ENCODE assay signal across 20 cellular contexts in the genomic region with DNA sequence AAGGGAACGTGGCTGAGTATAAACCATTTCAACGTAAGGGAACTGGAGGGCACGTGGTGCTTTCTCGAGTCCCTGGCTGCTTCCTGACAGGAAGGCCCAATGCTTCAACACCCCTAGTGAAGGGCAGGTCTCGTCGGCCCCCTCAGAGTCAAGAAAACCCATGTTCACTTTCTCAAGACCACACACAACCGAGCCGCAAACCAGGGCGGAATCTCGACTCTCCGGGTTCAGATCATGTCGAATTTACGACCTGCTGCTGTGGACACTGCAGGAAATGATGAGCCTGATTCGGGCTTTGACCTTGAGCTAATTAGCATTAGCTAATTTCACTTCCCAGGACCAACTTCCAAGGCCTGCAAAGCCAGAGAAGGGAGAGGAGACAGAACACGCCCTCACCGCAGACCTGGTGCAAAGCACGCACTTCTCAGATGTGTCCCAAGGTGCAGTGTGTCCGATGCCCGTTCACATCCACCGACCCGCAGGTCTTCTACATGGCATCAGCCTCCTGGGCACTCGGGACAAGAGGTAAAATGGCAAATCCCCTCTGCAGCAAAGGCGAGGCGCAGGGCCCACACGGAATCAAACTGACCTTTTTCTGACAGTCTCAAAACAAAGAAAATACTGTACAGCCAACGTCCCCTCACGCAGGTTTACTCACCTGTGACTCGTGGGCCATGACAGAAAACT.
"Had no signal": no experiment of that assay in that cellular context is flagged by ENCODE, and none has a peak within 500 bp of the region (broad histone marks: within the 10 kb centered on the region; RNA-seq: fewer than 3 reads in every experiment).

No MANE protein-coding gene starts in this region.

- H3K4me3 ChIP-seq: coronary artery, mucosa of descending colon, ovary, prostate gland, tibial artery, upper lobe of left lung had no signal

- H3K36me3 ChIP-seq: ovary, prostate gland, tibial artery, upper lobe of left lung had no signal

- H3K9me3 ChIP-seq: mucosa of descending colon, ovary, prostate gland, tibial artery, upper lobe of left lung had no signal

- H3K9me3 Mint-ChIP-seq: endodermal cell; natural killer cell; neural crest cell; stimulated activated effector memory CD8-positive, alpha-beta T cell treated with anti-CD3 and anti-CD28 coated beads, Interleukin-12 subunit alpha, Interleukin-12 subunit beta, amount 100 ng/mL, for 72 hours had no signal

- H3K27ac ChIP-seq: foreskin keratinocyte, ovary, prostate gland, upper lobe of left lung had no signal

- H3K27me3 ChIP-seq: foreskin keratinocyte, ovary, tibial artery, upper lobe of left lung had no signal

- H3K27ac Mint-ChIP-seq: natural killer cell; stimulated activated effector memory CD8-positive, alpha-beta T cell treated with anti-CD3 and anti-CD28 coated beads, Interleukin-12 subunit alpha, Interleukin-12 subunit beta, amount 100 ng/mL, for 72 hours had no signal

- H3K36me3 Mint-ChIP-seq: natural killer cell; stimulated activated effector memory CD8-positive, alpha-beta T cell treated with anti-CD3 and anti-CD28 coated beads, Interleukin-12 subunit alpha, Interleukin-12 subunit beta, amount 100 ng/mL, for 72 hours had no signal

- ATAC-seq: foreskin keratinocyte; natural killer cell; stimulated activated effector memory CD8-positive, alpha-beta T cell treated with anti-CD3 and anti-CD28 coated beads, Interleukin-12 subunit alpha, Interleukin-12 subunit beta, amount 100 ng/mL, for 72 hours; stimulated activated naive CD8-positive, alpha-beta T cell treated with anti-CD3 and anti-CD28 coated beads, Interleukin-15, Interleukin-2, amounts not matched to agents 100 U/mL and 50 U/mL, for 24 hours had no signal

- H3K4me1 ChIP-seq: foreskin keratinocyte, prostate gland had no signal

- H3K4me3 Mint-ChIP-seq: endodermal cell; natural killer cell; neural crest cell; stimulated activated effector memory CD8-positive, alpha-beta T cell treated with anti-CD3 and anti-CD28 coated beads, Interleukin-12 subunit alpha, Interleukin-12 subunit beta, amount 100 ng/mL, for 72 hours had no signal

- H3K4me1 Mint-ChIP-seq: natural killer cell; stimulated activated effector memory CD8-positive, alpha-beta T cell treated with anti-CD3 and anti-CD28 coated beads, Interleukin-12 subunit alpha, Interleukin-12 subunit beta, amount 100 ng/mL, for 72 hours had no signal

- DNase-seq: caudate nucleus; effector CD4-positive, alpha-beta T cell; endodermal cell; erythroblast; foreskin keratinocyte; hippocampal formation; left colon; mammary epithelial cell; mucosa of descending colon; natural killer cell; stimulated activated CD4-positive, alpha-beta T cell treated with anti-CD3 and anti-CD28 coated beads, Interleukin-4, amount 100 ng/mL, for 1 hour; stimulated activated CD8-positive, alpha-beta memory T cell treated with anti-CD3 and anti-CD28 coated beads, Interleukin-4, amount 100 ng/mL, for 48 hours; stimulated activated naive CD8-positive, alpha-beta T cell treated with anti-CD3 and anti-CD28 coated beads, Interleukin-15, Interleukin-2, amounts not matched to agents 100 U/mL and 50 U/mL, for 24 hours; upper lobe of left lung had no signal
